Comparison of ENCODE assay signal across 10 cellular contexts in the genomic region with DNA sequence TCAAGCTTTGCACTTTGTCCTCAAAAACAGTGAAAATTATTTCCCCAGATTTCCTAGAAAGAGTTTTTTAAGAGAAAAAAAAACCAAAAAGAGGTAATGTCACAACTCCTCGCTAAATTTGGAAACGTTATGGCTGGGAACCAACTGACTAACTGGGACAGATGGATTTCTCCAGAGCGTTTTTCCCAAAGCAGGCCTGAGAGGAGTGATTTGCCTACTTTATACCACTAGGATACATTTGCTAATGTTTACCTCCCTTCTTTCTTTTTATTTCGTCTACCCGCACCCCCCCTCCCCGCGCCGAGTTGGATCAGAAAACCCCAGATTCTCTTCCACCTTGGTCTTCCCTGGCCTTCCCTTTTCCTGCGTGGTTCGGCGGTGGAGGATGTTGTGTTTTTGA. TPM values are rescaled to one million over a fixed set of nuclear protein-coding genes. Genes with fewer than 3 reads are reported as not detected.
DNase-seq lines count a peak whose midpoint lies in the region; ATAC-seq and TF ChIP-seq lines count a peak whose summit lies in the region.
"Had no signal": no experiment of that assay in that cellular context is flagged by ENCODE, and none has a peak within 500 bp of the region (broad histone marks: within the 10 kb centered on the region; RNA-seq: fewer than 3 reads in every experiment).

No MANE protein-coding gene starts in this region.

- H3K9me3 Mint-ChIP-seq in Caco-2 (ENCODE audit: unreplicated experiment): no peaks in the 10 kb centered on the region
- no peaks in the 10 kb centered on the region for H3K9me3 Mint-ChIP-seq in stimulated activated naive B cell treated with anti-CD40 and anti-IgM and Interleukin-4, amounts not matched to agents 10 μg/mL and 1 μg/mL and 100 μg/mL, for 72 hours

- peak overlapping the region; percentile 34 to 41 (median 39) for H3K4me3 ChIP-seq in esophagus muscularis mucosa
- no peak overlapping the region for H3K4me3 ChIP-seq in osteoblast (ENCODE audit: insufficient read depth, low read length)
- no peak overlapping the region for H3K4me3 ChIP-seq in Caco-2 (ENCODE audit: low read depth, low read length)

- DNase-seq in GM04504 (ENCODE audit: low read depth): peak; percentile 52
- DNase-seq in NCI-H2171 (lab: John Stamatoyannopoulos, UW): peak; percentile 66
- peak; percentile 90 for DNase-seq in esophagus muscularis mucosa (ENCODE audit: extremely low spot score)
- no peak for DNase-seq in osteoblast (ENCODE audit: insufficient read length, low spot score, missing footprints)
- no peak for DNase-seq in NCI-H2196 (lab: John Stamatoyannopoulos, UW; ENCODE audit: unreplicated experiment)
- no peak for DNase-seq in Caco-2
- no peak for DNase-seq in MV-4-11 (lab: John Stamatoyannopoulos, UW)
- DNase-seq in stimulated activated naive B cell treated with anti-CD40 and anti-IgM and Interleukin-4, amounts not matched to agents 10 μg/mL and 1 μg/mL and 100 μg/mL, for 72 hours: no peak
- DNase-seq: upper lobe of left lung had no signal

- H3K4me1 ChIP-seq in esophagus muscularis mucosa (peaks cover 0 to 28% (median 21%) of the 10 kb centered on the region in 4 donors), osteoblast (ENCODE audit: insufficient read depth, low read length) (peaks cover 43% of the 10 kb centered on the region), Caco-2 (peaks cover 6% of the 10 kb centered on the region; the same call in 1 of the 2 replicates)

- H3K9me3 ChIP-seq in esophagus muscularis mucosa (no peaks in the 10 kb centered on the region), osteoblast (ENCODE audit: low read depth, low read length) (no peaks in the 10 kb centered on the region), Caco-2 (no peaks in the 10 kb centered on the region)
- H3K9me3 ChIP-seq: upper lobe of left lung had no signal

- H3K36me3 Mint-ChIP-seq in Caco-2 (ENCODE audit: insufficient read depth, unreplicated experiment): no peaks in the 10 kb centered on the region
- H3K36me3 Mint-ChIP-seq in stimulated activated naive B cell treated with anti-CD40 and anti-IgM and Interleukin-4, amounts not matched to agents 10 μg/mL and 1 μg/mL and 100 μg/mL, for 72 hours: no peaks in the 10 kb centered on the region

- CTCF ChIA-PET in Caco-2 (lab: Charles Lee): no interaction called here

- TF ChIP-seq CTCF in esophagus muscularis mucosa (IDR thresholded peaks at IDR 0.05) (peak in 1 of 3 experiments; percentile 19), osteoblast (IDR thresholded peaks at IDR 0.05; ENCODE audit: extremely low read depth, low read depth, low read length) (no peak), Caco-2 (IDR thresholded peaks at IDR 0.05; ENCODE audit: insufficient read depth in 1 of 2, low read depth in 1 of 2, low read length in 1 of 2, severe bottlenecking in 1 of 2, unreplicated experiment in 1 of 2) (no peak)

- TF ChIP-seq POLR2A in esophagus muscularis mucosa (IDR thresholded peaks at IDR 0.05; ENCODE audit: low read depth): no peak

- peak overlapping the region; percentile 81 for H3K4me2 ChIP-seq in osteoblast (ENCODE audit: insufficient read depth, low read length)

- H2AFZ ChIP-seq in osteoblast (ENCODE audit: low read length): peak overlapping the region; percentile 49

- no peaks in the 10 kb centered on the region for H3K27me3 ChIP-seq in esophagus muscularis mucosa
- peaks cover 2% of the 10 kb centered on the region for H3K27me3 ChIP-seq in osteoblast (ENCODE audit: insufficient read depth, low read length)
- H3K27me3 ChIP-seq in Caco-2 (replicated peaks; ENCODE audit: control insufficient read depth, insufficient read depth, low read length): no peaks in the 10 kb centered on the region
- H3K27me3 ChIP-seq: upper lobe of left lung had no signal

- POLR2A ChIA-PET in Caco-2 (lab: Charles Lee): no interaction called here

- H3K4me3 Mint-ChIP-seq in Caco-2 (ENCODE audit: unreplicated experiment): no peak overlapping the region
- H3K4me3 Mint-ChIP-seq in stimulated activated naive B cell treated with anti-CD40 and anti-IgM and Interleukin-4, amounts not matched to agents 10 μg/mL and 1 μg/mL and 100 μg/mL, for 72 hours: no peak overlapping the region

- H3K36me3 ChIP-seq in esophagus muscularis mucosa (no peaks in the 10 kb centered on the region), osteoblast (ENCODE audit: insufficient read depth, low read length) (no peaks in the 10 kb centered on the region), Caco-2 (ENCODE audit: control insufficient read depth, insufficient read depth, low read length) (no peaks in the 10 kb centered on the region)
- H3K36me3 ChIP-seq: upper lobe of left lung had no signal

- no peaks in the 10 kb centered on the region for H3K27me3 Mint-ChIP-seq in Caco-2 (ENCODE audit: insufficient read depth, unreplicated experiment)
- peaks cover 29% of the 10 kb centered on the region in 2 donors for H3K27me3 Mint-ChIP-seq in stimulated activated naive B cell treated with anti-CD40 and anti-IgM and Interleukin-4, amounts not matched to agents 10 μg/mL and 1 μg/mL and 100 μg/mL, for 72 hours

- H4K20me1 ChIP-seq in osteoblast (ENCODE audit: insufficient read depth, low read length): no peaks in the 10 kb centered on the region

- no TSS peak for BruUV-seq in Caco-2 (replicated peaks; lab: Mats Ljungman, UMichigan)

- no peak for ATAC-seq in stimulated activated naive B cell treated with anti-CD40 and anti-IgM and Interleukin-4, amounts not matched to agents 10 μg/mL and 1 μg/mL and 100 μg/mL, for 72 hours (replicated peaks)

- no peak for TF ChIP-seq EP300 in esophagus muscularis mucosa (IDR thresholded peaks at IDR 0.05)

- peak overlapping the region in 1 of 4 donors; percentile 49 for H3K27ac ChIP-seq in esophagus muscularis mucosa (replicated peaks in 1 of 4)
- H3K27ac ChIP-seq in osteoblast (ENCODE audit: low read depth, low read length): no peak overlapping the region
- H3K27ac ChIP-seq: upper lobe of left lung had no signal

- H3K27ac Mint-ChIP-seq in Caco-2 (ENCODE audit: unreplicated experiment): no peak overlapping the region
- H3K27ac Mint-ChIP-seq in stimulated activated naive B cell treated with anti-CD40 and anti-IgM and Interleukin-4, amounts not matched to agents 10 μg/mL and 1 μg/mL and 100 μg/mL, for 72 hours: no peak overlapping the region

- intact Hi-C loops in esophagus muscularis mucosa (cut with DNase I): no loop called here
- intact Hi-C loops in Caco-2 (cut with micrococcal nuclease; ENCODE audit: unreplicated experiment): no loop called here

- peaks cover 7% of the 10 kb centered on the region for H3K4me1 Mint-ChIP-seq in Caco-2 (ENCODE audit: low read depth, unreplicated experiment)
- peaks cover 0 to 6% of the 10 kb centered on the region in 2 donors for H3K4me1 Mint-ChIP-seq in stimulated activated naive B cell treated with anti-CD40 and anti-IgM and Interleukin-4, amounts not matched to agents 10 μg/mL and 1 μg/mL and 100 μg/mL, for 72 hours

- no peaks in the 10 kb centered on the region for H3K79me2 ChIP-seq in osteoblast (ENCODE audit: insufficient read depth, low read length)

- WGBS in esophagus muscularis mucosa: 28% methylated on average over 11 of the region's 11 CpGs

RNA-seq across cellular contexts. Expression of gene CPA2, which starts 7.2 kb away (rescaled TPM):
- not detected for total RNA-seq in esophagus muscularis mucosa
- not detected in 2 replicates for total RNA-seq in osteoblast
- 26.1 and 27.6 TPM in 2 replicates for total RNA-seq in Caco-2 (2022)
- total RNA-seq: T-helper 1 cell treated with Interleukin-12 subunit alpha and Interleukin-12 subunit beta and Interleukin-4 antibody, amounts not matched to agents 30 ng/mL and 1 ng/mL, for 36 hours had no signal

RNA-seq across cellular contexts. Expression of gene CPA4, which starts 19.1 kb away (rescaled TPM):
- total RNA-seq in esophagus muscularis mucosa (not detected), osteoblast (18.6 and 28.2 TPM in 2 replicates), Caco-2 (2022) (0.59 and 0.72 TPM in 2 replicates)
- total RNA-seq: T-helper 1 cell treated with Interleukin-12 subunit alpha and Interleukin-12 subunit beta and Interleukin-4 antibody, amounts not matched to agents 30 ng/mL and 1 ng/mL, for 36 hours had no signal

Comparison
In these comparisons a context has a peak if more than half of its experiments do, and no peak if none do; other contexts are left out.
1. DNase-seq: peak in GM04504 (single experiment), NCI-H2171 (single experiment) and esophagus muscularis mucosa (single experiment); none in osteoblast (single experiment), NCI-H2196 (single experiment), Caco-2 (0 of 2), MV-4-11 (single experiment) and stimulated activated naive B cell treated with anti-CD40 and anti-IgM and Interleukin-4, amounts not matched to agents 10 μg/mL and 1 μg/mL and 100 μg/mL, for 72 hours (single experiment).
2. H3K4me3 ChIP-seq: peak in esophagus muscularis mucosa (4 of 4); none in osteoblast (single experiment) and Caco-2 (single experiment).
3. RNA of gene CPA2, which starts 7.2 kb away (total RNA-seq): 26.1 to 27.6 TPM in Caco-2; not detected in esophagus muscularis mucosa and not detected in osteoblast; every median in the first group is over 10 times any median in the second.
4. RNA of gene CPA4, which starts 19.1 kb away (total RNA-seq): 18.6 to 28.2 TPM in osteoblast; 0.59 to 0.72 TPM in Caco-2 and not detected in esophagus muscularis mucosa; every median in the first group is over 10 times any median in the second.